8 cellular contexts compared by ENCODE assay signal in genomic region chr17:28042657-28042720, GRCh38. TPM values are rescaled to one million over a fixed set of nuclear protein-coding genes. Genes with fewer than 3 reads are reported as not detected.
DNase-seq lines count a peak whose midpoint lies in the region; ATAC-seq and TF ChIP-seq lines count a peak whose summit lies in the region.

NLK (plus strand) TSS chr17:28042677; CDS start chr17:28042874, 197 bp downstream.

- peak within 1 kb of the TSS; percentile 50 for H2AFZ ChIP-seq in GM23248

- H3K4me1 ChIP-seq in GM23248 (ENCODE audit: insufficient read depth), result peaks cover 41% of the 10 kb centered on the region
- H3K4me1 ChIP-seq in left ventricle myocardium inferior, result peaks cover 62% of the 10 kb centered on the region

- POLR2A ChIA-PET in activated CD4-positive, alpha-beta memory T cell treated with anti-CD3 and anti-CD28 coated beads, Interleukin-2, amount 10 ng/mL, durations not matched to agents 7 days and 5 days (lab: Charles Lee), result interaction anchor here (1.0 kb wide), 1 partner anchor 149 kb away, joined by 3 read pairs; no protein-coding TSS in a partner anchor

- ATAC-seq in sciatic nerve (no peak), GM21619 (IDR thresholded peaks at IDR 0.05; ENCODE audit: unreplicated experiment) (no peak)

- H3K9me3 Mint-ChIP-seq in activated CD4-positive, alpha-beta memory T cell treated with anti-CD3 and anti-CD28 coated beads, Interleukin-2, amount 10 ng/mL, durations not matched to agents 7 days and 5 days, result no peaks in the 10 kb centered on the region

- peaks cover 33% of the 10 kb centered on the region for H3F3A ChIP-seq in GM23248 (ENCODE audit: insufficient read depth)

- 0 out of 2 replicates have a peak, but pooled peaks cover 4% of the 10 kb centered on the region for H4K20me1 ChIP-seq in GM23248 (ENCODE audit: insufficient read depth)

- H3K9ac ChIP-seq in GM23248, result peak within 1 kb of the TSS; percentile 76

- peaks cover 29% of the 10 kb centered on the region for H3K36me3 Mint-ChIP-seq in activated CD4-positive, alpha-beta memory T cell treated with anti-CD3 and anti-CD28 coated beads, Interleukin-2, amount 10 ng/mL, durations not matched to agents 7 days and 5 days (ENCODE audit: low read depth)

- H3K27ac Mint-ChIP-seq in activated CD4-positive, alpha-beta memory T cell treated with anti-CD3 and anti-CD28 coated beads, Interleukin-2, amount 10 ng/mL, durations not matched to agents 7 days and 5 days, result peak within 1 kb of the TSS; percentile 78

- intact Hi-C loops in left ventricle myocardium inferior (cut with micrococcal nuclease), result loop anchor here (1.0 kb wide), 1 partner anchor 29 kb away; no protein-coding TSS in a partner anchor
- intact Hi-C loops in sciatic nerve (cut with DNase I), result no loop called here

- peaks cover 61% of the 10 kb centered on the region for H3K4me1 Mint-ChIP-seq in activated CD4-positive, alpha-beta memory T cell treated with anti-CD3 and anti-CD28 coated beads, Interleukin-2, amount 10 ng/mL, durations not matched to agents 7 days and 5 days

- CTCF ChIA-PET in activated CD4-positive, alpha-beta memory T cell treated with anti-CD3 and anti-CD28 coated beads, Interleukin-2, amount 10 ng/mL, durations not matched to agents 7 days and 5 days (lab: Charles Lee), result no interaction called here

- TF ChIP-seq CTCF in left ventricle myocardium inferior (IDR thresholded peaks at IDR 0.05; ENCODE audit: borderline replicate concordance), result no peak

- H3K27me3 ChIP-seq in GM23248 (replicated peaks; ENCODE audit: insufficient read depth), result no peaks in the 10 kb centered on the region
- no peaks in the 10 kb centered on the region for H3K27me3 ChIP-seq in left ventricle myocardium inferior (ENCODE audit: low read depth)

- no peaks in the 10 kb centered on the region for H3K9me2 ChIP-seq in GM23248 (ENCODE audit: insufficient read depth)

- H3K4me3 ChIP-seq in GM23248 (peak within 1 kb of the TSS; percentile 69), left ventricle myocardium inferior (peak within 1 kb of the TSS; percentile 96)

- peak within 1 kb of the TSS; percentile 80 for H3K4me3 Mint-ChIP-seq in activated CD4-positive, alpha-beta memory T cell treated with anti-CD3 and anti-CD28 coated beads, Interleukin-2, amount 10 ng/mL, durations not matched to agents 7 days and 5 days

- WGBS in GM23248 (ENCODE audit: low coverage in 1 of 2, low lambda C conversion rate in 2 of 2, missing lambda C conversion rate in 2 of 2), 2 experiments, result 46 to 75% methylated on average over 1 of the region's 1 CpG

- peak within 1 kb of the TSS; percentile 79 for H3K4me2 ChIP-seq in GM23248 (ENCODE audit: unreplicated experiment)

- in situ Hi-C loops in GM23248 (cut with MboI), result no loop called here

- peaks cover 7% of the 10 kb centered on the region for H3K27me3 Mint-ChIP-seq in activated CD4-positive, alpha-beta memory T cell treated with anti-CD3 and anti-CD28 coated beads, Interleukin-2, amount 10 ng/mL, durations not matched to agents 7 days and 5 days

- H3K79me2 ChIP-seq in GM23248 (ENCODE audit: insufficient read depth), result peaks cover 57% of the 10 kb centered on the region

- H3K9me3 ChIP-seq in GM23248 (ENCODE audit: low read depth), result no peaks in the 10 kb centered on the region
- H3K9me3 ChIP-seq in left ventricle myocardium inferior (replicated peaks), result no peaks in the 10 kb centered on the region

- DNase-seq in GM23248, result no peak
- no peak for DNase-seq in activated CD4-positive, alpha-beta memory T cell treated with anti-CD3 and anti-CD28 coated beads, Interleukin-2, amount 10 ng/mL, durations not matched to agents 7 days and 5 days
- no peak for DNase-seq in left ventricle myocardium inferior
- no peak for DNase-seq in sciatic nerve (ENCODE audit: low spot score)
- no peak for DNase-seq in NCI-H1930 (lab: John Stamatoyannopoulos, UW)
- DNase-seq in DMS79 (lab: John Stamatoyannopoulos, UW), result no peak
- DNase-seq in HUDEP-2 (lab: John Stamatoyannopoulos, UW; ENCODE audit: unreplicated experiment in 76 of 76), result no peak

- H3K36me3 ChIP-seq in GM23248 (ENCODE audit: low read depth) (no peaks in the 10 kb centered on the region; the same call in 1 of the 2 replicates), left ventricle myocardium inferior (no peaks in the 10 kb centered on the region)

- H3K27ac ChIP-seq in GM23248 (no peak within 1 kb of the TSS), left ventricle myocardium inferior (replicated peaks) (peak within 1 kb of the TSS; percentile 96)

RNA-seq across cellular contexts. Expression of gene NLK, which starts in this region (rescaled TPM):
- total RNA-seq in GM23248 (2014; rRNA removed; shearing (Covaris generic)), result 11.4 and 17.6 TPM in 2 replicates
- 3.8 and 4.1 TPM in 2 replicates for polyA plus RNA-seq in GM23248 (2016; fragmentation: Nextera tagmentation; extraction: Ambion mirVana)
- 10 to 100 TPM; 10.7 to 12.8 TPM for total RNA-seq in activated CD4-positive, alpha-beta memory T cell treated with anti-CD3 and anti-CD28 coated beads, Interleukin-2, amount 10 ng/mL, durations not matched to agents 7 days and 5 days
- total RNA-seq in left ventricle myocardium inferior (26.3 TPM), sciatic nerve (34.9 TPM)
